Comparison of ENCODE assay signal across 9 cellular contexts in genomic region chr3:181838940-181839914, GRCh38.
A peak's percentile ranks its signal among the peaks of the same experiment; 100 is the strongest.
DNase-seq lines count a peak whose midpoint lies in the region; ATAC-seq and TF ChIP-seq lines count a peak whose summit lies in the region.
"Had no signal": no experiment of that assay in that cellular context is flagged by ENCODE, and none has a peak within 500 bp of the region (broad histone marks: within the 10 kb centered on the region; RNA-seq: fewer than 3 reads in every experiment).

No MANE protein-coding gene starts in this region.

- H3K27me3 ChIP-seq in DOHH2 (ENCODE audit: control insufficient read depth, low read length) = no peaks in the 10 kb centered on the region
- H3K27me3 ChIP-seq: BLaER1 treated with 17β-estradiol and CSF1 and Interleukin-3, amounts not matched to agents 10 nM and 100 nM had no signal

- H3K79me2 ChIP-seq in DOHH2 (ENCODE audit: control insufficient read depth, low read length) = no peaks in the 10 kb centered on the region

- H3K36me3 Mint-ChIP-seq in IgD-negative memory B cell = no peaks in the 10 kb centered on the region
- no peaks in the 10 kb centered on the region for H3K36me3 Mint-ChIP-seq in stimulated activated effector memory CD8-positive, alpha-beta T cell treated with anti-CD3 and anti-CD28 coated beads, Interleukin-12 subunit alpha, Interleukin-12 subunit beta, amount 100 ng/mL, for 72 hours

- no peaks in the 10 kb centered on the region for H3K9me2 ChIP-seq in DOHH2 (replicated peaks; ENCODE audit: control insufficient read depth, low read length)

- no peak overlapping the region for H3K27ac Mint-ChIP-seq in IgD-negative memory B cell
- H3K27ac Mint-ChIP-seq in stimulated activated effector memory CD8-positive, alpha-beta T cell treated with anti-CD3 and anti-CD28 coated beads, Interleukin-12 subunit alpha, Interleukin-12 subunit beta, amount 100 ng/mL, for 72 hours = no peak overlapping the region

- H3K9me3 ChIP-seq in DOHH2 (ENCODE audit: control insufficient read depth, insufficient read depth, low read length) = no peaks in the 10 kb centered on the region
- H3K9me3 ChIP-seq: BLaER1 treated with 17β-estradiol and CSF1 and Interleukin-3, amounts not matched to agents 10 nM and 100 nM had no signal

- no peaks in the 10 kb centered on the region for H3K36me3 ChIP-seq in DOHH2 (ENCODE audit: control insufficient read depth, low read length)
- H3K36me3 ChIP-seq: BLaER1 treated with 17β-estradiol and CSF1 and Interleukin-3, amounts not matched to agents 10 nM and 100 nM had no signal

- H3K27ac ChIP-seq in DOHH2 (ENCODE audit: low read depth, low read length) = no peak overlapping the region
- H3K27ac ChIP-seq: BLaER1 treated with 17β-estradiol and CSF1 and Interleukin-3, amounts not matched to agents 10 nM and 100 nM had no signal

- peaks cover 6 to 10% (median 10%) of the 10 kb centered on the region in 3 donors for H3K4me1 Mint-ChIP-seq in IgD-negative memory B cell
- H3K4me1 Mint-ChIP-seq in stimulated activated effector memory CD8-positive, alpha-beta T cell treated with anti-CD3 and anti-CD28 coated beads, Interleukin-12 subunit alpha, Interleukin-12 subunit beta, amount 100 ng/mL, for 72 hours = no peaks in the 10 kb centered on the region

- peaks cover 9% of the 10 kb centered on the region; the same call in 1 of the 2 replicates for H3K4me1 ChIP-seq in DOHH2 (ENCODE audit: control insufficient read depth, low read length)

- no peaks in the 10 kb centered on the region for H4K20me1 ChIP-seq in DOHH2 (ENCODE audit: control insufficient read depth, insufficient read depth, low read depth, low read length)
- H4K20me1 ChIP-seq: BLaER1 treated with 17β-estradiol and CSF1 and Interleukin-3, amounts not matched to agents 10 nM and 100 nM had no signal

- H3K4me3 ChIP-seq in DOHH2 (ENCODE audit: low read length) = no peak overlapping the region
- H3K4me3 ChIP-seq: BLaER1 treated with 17β-estradiol and CSF1 and Interleukin-3, amounts not matched to agents 10 nM and 100 nM had no signal

- peak overlapping the region; percentile 14 for H3K4me2 ChIP-seq in DOHH2 (ENCODE audit: low read length)

- peak overlapping the region; percentile 38 to 86 (median 67) for H3K4me3 Mint-ChIP-seq in IgD-negative memory B cell
- H3K4me3 Mint-ChIP-seq in stimulated activated effector memory CD8-positive, alpha-beta T cell treated with anti-CD3 and anti-CD28 coated beads, Interleukin-12 subunit alpha, Interleukin-12 subunit beta, amount 100 ng/mL, for 72 hours = no peak overlapping the region

- TF ChIP-seq CTCF in DOHH2 (IDR thresholded peaks at IDR 0.05; ENCODE audit: low read depth, low read length, poor library complexity, severe bottlenecking) = no peak

- no peaks in the 10 kb centered on the region for H3K9me3 Mint-ChIP-seq in IgD-negative memory B cell
- no peaks in the 10 kb centered on the region for H3K9me3 Mint-ChIP-seq in stimulated activated effector memory CD8-positive, alpha-beta T cell treated with anti-CD3 and anti-CD28 coated beads, Interleukin-12 subunit alpha, Interleukin-12 subunit beta, amount 100 ng/mL, for 72 hours

- H3F3A ChIP-seq in DOHH2 (ENCODE audit: control insufficient read depth, insufficient read depth) = no peaks in the 10 kb centered on the region

- peaks cover 3% of the 10 kb centered on the region for H3K27me3 Mint-ChIP-seq in IgD-negative memory B cell

- ATAC-seq in stimulated activated effector memory CD8-positive, alpha-beta T cell treated with anti-CD3 and anti-CD28 coated beads, Interleukin-12 subunit alpha, Interleukin-12 subunit beta, amount 100 ng/mL, for 72 hours = no peak
- ATAC-seq in GM19035 (IDR thresholded peaks at IDR 0.05; ENCODE audit: unreplicated experiment) = no peak

- peak; percentile 100 for DNase-seq in NCI-H69 (lab: John Stamatoyannopoulos, UW)
- peak; percentile 4 for DNase-seq in fibroblast of peridontal ligament (ENCODE audit: extremely low read depth)
- DNase-seq in stimulated activated effector memory CD8-positive, alpha-beta T cell treated with anti-CD3 and anti-CD28 coated beads, Interleukin-12 subunit alpha, Interleukin-12 subunit beta, amount 100 ng/mL, for 72 hours (ENCODE audit: low spot score in 2 of 2) = no peak
- DNase-seq in NCI-H524 treated with DMSO at 0.1 percent for 48 hours (lab: John Stamatoyannopoulos, UW) = no peak
- no peak for DNase-seq in cerebellar cortex (ENCODE audit: low spot score)

Comparison
In these comparisons a context has a peak if more than half of its experiments do, and no peak if none do; other contexts are left out.
1. DNase-seq: peak in NCI-H69 (single experiment) and fibroblast of peridontal ligament (single experiment); none in stimulated activated effector memory CD8-positive, alpha-beta T cell treated with anti-CD3 and anti-CD28 coated beads, Interleukin-12 subunit alpha, Interleukin-12 subunit beta, amount 100 ng/mL, for 72 hours (0 of 2), NCI-H524 treated with DMSO at 0.1 percent for 48 hours (single experiment) and cerebellar cortex (single experiment).